ENCODE assay signal across 8 cellular contexts in the genomic region with DNA sequence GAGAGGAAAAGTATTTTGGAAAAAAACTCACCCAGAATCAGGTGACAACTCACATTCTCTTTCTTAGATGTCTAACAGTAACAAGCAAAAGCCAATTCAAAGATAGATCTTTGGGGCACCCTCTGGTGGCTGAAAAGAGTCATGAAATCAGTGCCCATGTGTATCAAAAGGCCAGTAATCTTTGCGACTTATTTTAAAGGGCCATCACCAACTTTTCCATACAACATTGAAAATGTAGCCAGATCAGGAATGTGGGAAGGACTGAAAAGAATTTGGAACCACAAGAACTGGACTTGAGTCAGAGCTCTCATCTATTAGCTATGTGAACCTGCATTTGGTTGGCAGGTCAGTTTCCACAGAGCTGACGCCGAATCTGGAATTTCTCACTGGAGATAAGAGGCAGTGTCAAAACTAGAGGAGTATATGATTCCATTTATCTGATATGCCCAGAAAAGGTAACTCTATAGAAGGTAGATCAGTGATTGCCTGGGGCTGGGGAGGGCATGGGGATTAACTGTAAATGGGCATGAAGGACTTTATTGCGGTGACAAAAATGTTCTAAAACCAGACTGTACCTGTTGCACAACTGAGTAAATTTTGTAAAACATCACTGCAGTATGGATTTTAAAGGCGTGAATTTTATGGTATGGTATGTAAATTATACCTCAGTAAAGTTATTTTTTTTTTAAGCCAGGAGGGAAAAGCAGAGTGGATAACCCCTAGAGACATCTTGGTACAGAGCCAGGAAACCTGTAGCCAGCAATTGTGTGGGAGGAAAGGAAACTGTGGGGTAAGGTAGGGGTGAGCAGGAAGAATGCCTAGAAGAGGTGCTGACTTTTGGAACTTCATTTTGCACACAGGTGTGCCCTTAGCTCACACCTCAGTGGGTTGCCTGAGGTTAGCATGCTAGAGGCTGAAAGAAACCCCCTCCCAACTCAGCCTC.
DNase-seq lines count a peak whose midpoint lies in the region; ATAC-seq and TF ChIP-seq lines count a peak whose summit lies in the region.

No MANE protein-coding gene starts in this region.

- DNase-seq in NOMO-1 (lab: John Stamatoyannopoulos, UW; ENCODE audit: unreplicated experiment in 2 of 2) (peak; percentile 18 to 62), NOMO-1 treated with dmso at 0.1 percent for 144 hours (lab: John Stamatoyannopoulos, UW; ENCODE audit: unreplicated experiment) (no peak), NCI-H187 treated with DMSO at 0.1 percent for 48 hours (lab: John Stamatoyannopoulos, UW) (peak; percentile 44), T1000 (lab: John Stamatoyannopoulos, UW) (peak; percentile 43), body of pancreas (peak; percentile 69 to 83 (median 76)), iPS-NIHi11 (ENCODE audit: low spot score) (peak; percentile 68)
- DNase-seq in stimulated activated CD4-positive, alpha-beta T cell treated with anti-CD3 and anti-CD28 coated beads, Interleukin-1b, Interleukin-23, amount 100 ng/mL, for 24 hours (ENCODE audit: low read depth in 4 of 4, low spot score in 1 of 4): peak; percentile 25 to 55 (median 29)

- H3K27me3 ChIP-seq in body of pancreas: no peaks in the 10 kb centered on the region

- peak; percentile 25 to 83 (median 78) for TF ChIP-seq CTCF in body of pancreas (IDR thresholded peaks at IDR 0.05)

- no peaks in the 10 kb centered on the region for H3K36me3 ChIP-seq in body of pancreas (replicated peaks in 1 of 2; ENCODE audit: insufficient read depth in 1 of 2, low read depth in 2 of 2)

- TF ChIP-seq POLR2A in body of pancreas (IDR thresholded peaks at IDR 0.05): no peak

- H3K4me1 ChIP-seq in body of pancreas: peaks cover 6% of the 10 kb centered on the region

- no peak overlapping the region for H3K4me3 ChIP-seq in body of pancreas

- WGBS in body of pancreas, 2 donors: 25 to 26% methylated on average over 5 of the region's 5 CpGs

- H3K27ac ChIP-seq in body of pancreas: no peak overlapping the region

- no peaks in the 10 kb centered on the region for H3K9me3 ChIP-seq in body of pancreas

- intact Hi-C loops in body of pancreas (cut with DNase I): no loop called here

- ATAC-seq in HG02798 (IDR thresholded peaks at IDR 0.05; ENCODE audit: poor library complexity, unreplicated experiment): peak; percentile 84
- peak; percentile 81 for ATAC-seq in body of pancreas
